In the genomic region with DNA sequence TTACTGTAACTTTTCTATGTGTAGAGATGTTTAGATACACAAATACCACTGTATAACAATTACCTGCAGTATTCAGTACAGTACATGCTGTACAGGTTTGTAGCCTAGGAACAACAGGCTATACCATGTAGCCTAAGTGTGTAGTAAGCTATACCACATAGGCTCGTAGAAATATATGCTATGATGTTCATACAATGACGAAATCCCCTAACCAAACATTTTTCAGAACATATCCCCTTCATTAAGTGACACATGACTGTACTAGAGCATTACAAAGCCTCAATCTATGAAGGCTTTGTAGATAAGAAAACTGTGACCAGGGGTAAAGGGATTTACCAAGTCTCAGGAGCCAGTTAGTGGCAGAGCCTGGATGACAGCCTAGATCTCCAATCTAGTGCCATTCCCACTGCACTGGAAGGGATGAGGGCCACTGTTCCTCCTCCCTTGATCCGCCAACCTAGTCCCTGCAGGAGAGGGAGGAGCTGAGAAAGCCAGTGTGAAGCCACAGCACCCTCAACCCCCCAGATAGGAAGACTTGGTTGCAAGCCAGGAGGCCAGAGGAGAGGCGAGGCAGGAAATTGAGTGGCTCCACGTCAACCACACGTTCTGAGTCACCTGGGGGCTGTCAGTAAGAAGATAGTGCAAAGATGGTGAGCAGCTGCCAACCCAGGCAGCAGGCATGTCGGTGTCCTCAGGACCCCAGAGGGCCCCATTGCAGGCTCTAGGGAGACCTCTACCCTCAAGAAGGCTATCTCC, we compare ENCODE assay signal across 8 cellular contexts.
DNase-seq lines count a peak whose midpoint lies in the region; ATAC-seq and FAIRE-seq lines count a peak whose summit lies in the region.

No MANE protein-coding gene starts in this region.

- intact Hi-C loops in left cardiac atrium (cut with DNase I), result no loop called here
- intact Hi-C loops in cardiac septum (cut with DNase I), result no loop called here

- H3K79me1 ChIP-seq in mesenchymal stem cell (replicated peaks; ENCODE audit: low read length, poor library complexity, severe bottlenecking), result no peaks in the 10 kb centered on the region

- no peak overlapping the region for H2BK15ac ChIP-seq in mesenchymal stem cell (ENCODE audit: low read depth, poor library complexity, severe bottlenecking)

- peaks cover 0 to 51% of the 10 kb centered on the region in 2 experiments for H3K27me3 ChIP-seq in mesenchymal stem cell (ENCODE audit: control insufficient read depth in 1 of 2, insufficient read depth in 1 of 2, low read length in 2 of 2)

- peaks cover 4% of the 10 kb centered on the region for H3K4me1 ChIP-seq in mesenchymal stem cell (ENCODE audit: control insufficient read depth, insufficient read depth, low read depth, low read length)

- H4K91ac ChIP-seq in mesenchymal stem cell (ENCODE audit: low read length), result no peak overlapping the region

- no peak overlapping the region for H3K4ac ChIP-seq in mesenchymal stem cell (ENCODE audit: low read depth in 1 of 2, low read length in 2 of 2)

- H3K4me2 ChIP-seq in mesenchymal stem cell (ENCODE audit: low read length, poor library complexity, severe bottlenecking), result no peak overlapping the region

- H3K27ac ChIP-seq in mesenchymal stem cell (ENCODE audit: low read length, poor library complexity, severe bottlenecking), result no peak overlapping the region

- no peak overlapping the region for H3K9ac ChIP-seq in mesenchymal stem cell (ENCODE audit: low read length)

- H2AK5ac ChIP-seq in mesenchymal stem cell (ENCODE audit: low read length, severe bottlenecking), result no peak overlapping the region

- no peak overlapping the region for H3K14ac ChIP-seq in mesenchymal stem cell (ENCODE audit: low read length in 2 of 2)

- no peak overlapping the region for H4K8ac ChIP-seq in mesenchymal stem cell (ENCODE audit: low read length)

- DNase-seq in left cardiac atrium, result no peak
- DNase-seq in cardiac septum (ENCODE audit: low spot score), result no peak
- DNase-seq in activated T-cell treated with anti-CD3 and anti-CD28 coated beads for 24 hours (ENCODE audit: low read depth), result peak; percentile 60
- DNase-seq in iris pigment epithelial cell (ENCODE audit: low read depth), result peak; percentile 63
- DNase-seq in urothelium cell line (ENCODE audit: low spot score), result peak; percentile 86
- no peak for DNase-seq in middle frontal gyrus (ENCODE audit: extremely low spot score, low spot score)
- DNase-seq in mesenchymal stem cell, result no peak
- DNase-seq in NCI-H345 (lab: John Stamatoyannopoulos, UW), result no peak

- no peak overlapping the region for H2BK120ac ChIP-seq in mesenchymal stem cell (ENCODE audit: low read depth, low read length)

- H3K4me3 ChIP-seq in mesenchymal stem cell (ENCODE audit: insufficient read depth in 1 of 2, low read depth in 1 of 2, low read length in 2 of 2), result no peak overlapping the region

- peak; percentile 46 for FAIRE-seq in urothelium cell line (lab: Jason Lieb, UNC)

- peak overlapping the region in 1 of 2 experiments; percentile 8 for H3K18ac ChIP-seq in mesenchymal stem cell (ENCODE audit: low read depth in 1 of 2, low read length in 2 of 2)

- no peaks in the 10 kb centered on the region for H3K36me3 ChIP-seq in mesenchymal stem cell (ENCODE audit: control insufficient read depth in 1 of 2, insufficient read depth in 2 of 2, low read depth in 1 of 2, low read length in 2 of 2)

- ATAC-seq in left cardiac atrium, result peak; percentile 52 to 76

- no peak overlapping the region for H2BK12ac ChIP-seq in mesenchymal stem cell (ENCODE audit: low read length in 2 of 2)

- no peaks in the 10 kb centered on the region for H3K9me3 ChIP-seq in mesenchymal stem cell (ENCODE audit: control insufficient read depth, low read length)

- H3K23ac ChIP-seq in mesenchymal stem cell (ENCODE audit: low read length in 2 of 2), result no peak overlapping the region

- no peak overlapping the region for H2BK5ac ChIP-seq in mesenchymal stem cell (ENCODE audit: low read depth, low read length, poor library complexity, severe bottlenecking)

- 27% methylated on average over 4 of the region's 7 CpGs for WGBS in mesenchymal stem cell

- H2AFZ ChIP-seq in mesenchymal stem cell (ENCODE audit: low read depth, low read length), result no peak overlapping the region

Comparison
In these comparisons a context has a peak if more than half of its experiments do, and no peak if none do; other contexts are left out.
1. DNase-seq: peak in activated T-cell treated with anti-CD3 and anti-CD28 coated beads for 24 hours (single experiment), iris pigment epithelial cell (single experiment) and urothelium cell line (single experiment); none in left cardiac atrium (single experiment), cardiac septum (single experiment), middle frontal gyrus (single experiment), mesenchymal stem cell (single experiment) and NCI-H345 (single experiment).